1 cellular context compared by ENCODE assay signal in genomic region chr6:131687022-131687421, GRCh38.
TF ChIP-seq lines count a peak whose summit lies in the region.

No MANE protein-coding gene starts in this region.

TF ChIP-seq in IMR-90, 13 proteins besides CTCF, POLR2A, EP300 and RAD21:
- TF ChIP-seq, protein P1, sequence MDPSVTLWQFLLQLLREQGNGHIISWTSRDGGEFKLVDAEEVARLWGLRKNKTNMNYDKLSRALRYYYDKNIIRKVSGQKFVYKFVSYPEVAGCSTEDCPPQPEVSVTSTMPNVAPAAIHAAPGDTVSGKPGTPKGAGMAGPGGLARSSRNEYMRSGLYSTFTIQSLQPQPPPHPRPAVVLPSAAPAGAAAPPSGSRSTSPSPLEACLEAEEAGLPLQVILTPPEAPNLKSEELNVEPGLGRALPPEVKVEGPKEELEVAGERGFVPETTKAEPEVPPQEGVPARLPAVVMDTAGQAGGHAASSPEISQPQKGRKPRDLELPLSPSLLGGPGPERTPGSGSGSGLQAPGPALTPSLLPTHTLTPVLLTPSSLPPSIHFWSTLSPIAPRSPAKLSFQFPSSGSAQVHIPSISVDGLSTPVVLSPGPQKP (IDR thresholded peaks at IDR 0.05; ENCODE audit: borderline replicate concordance, low read depth, low read length), result no peak
- TF ChIP-seq RFX5 (IDR thresholded peaks at IDR 0.05; ENCODE audit: low read depth, low read length) (no peak), CEBPB (IDR thresholded peaks at IDR 0.05; ENCODE audit: low read depth, low read length) (peak; percentile 30; the same call in 1 of the 2 replicates)
